In the genomic region with DNA sequence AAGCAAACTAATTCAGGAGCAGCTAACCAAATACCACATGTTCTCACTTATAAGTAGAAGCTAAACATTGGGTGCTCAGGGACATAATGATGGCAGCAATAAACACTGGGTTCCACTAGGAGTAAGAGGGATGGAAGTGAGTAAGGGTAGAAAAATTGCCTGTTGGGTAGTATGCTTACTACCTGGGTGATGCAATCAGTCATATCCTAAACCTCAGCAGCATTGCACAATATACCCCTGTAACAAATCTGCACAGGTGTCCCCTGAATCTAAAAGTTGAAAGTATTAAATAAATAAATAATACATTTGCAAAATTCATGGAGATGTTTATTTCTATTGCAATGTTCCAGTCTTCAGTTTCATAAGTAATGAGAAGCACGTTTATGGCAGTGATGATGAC, we compare ENCODE assay signal across 32 cellular contexts.
"Had no signal": no experiment of that assay in that cellular context is flagged by ENCODE, and none has a peak within 500 bp of the region (broad histone marks: within the 10 kb centered on the region; RNA-seq: fewer than 3 reads in every experiment).

No MANE protein-coding gene starts in this region.

- H3K27me3 ChIP-seq: adrenal gland, body of pancreas, esophagus squamous epithelium, heart left ventricle had no signal

- H3K36me3 ChIP-seq: adrenal gland, esophagus squamous epithelium, heart left ventricle had no signal

- ATAC-seq: activated CD4-positive, alpha-beta T cell treated with anti-CD3 and anti-CD28 coated beads for 36 hours; activated CD8-positive, alpha-beta memory T cell treated with anti-CD3 and anti-CD28 coated beads, Interleukin-2, amount 10 ng/mL, durations not matched to agents 7 days and 5 days; activated CD8-positive, alpha-beta T cell treated with anti-CD3 and anti-CD28 coated beads, Interleukin-2, amount 10 ng/mL, durations not matched to agents 7 days and 5 days; activated naive CD8-positive, alpha-beta T cell treated with anti-CD3 and anti-CD28 coated beads, Interleukin-2, amount 50 U/mL, for 24 hours; body of pancreas; effector memory CD8-positive, alpha-beta T cell; heart left ventricle had no signal

- H3K4me3 ChIP-seq: adrenal gland, body of pancreas, coronary artery, esophagus squamous epithelium, heart left ventricle had no signal

- H3K27me3 Mint-ChIP-seq: activated CD4-positive, alpha-beta memory T cell treated with anti-CD3 and anti-CD28 coated beads for 36 hours; activated CD4-positive, alpha-beta T cell treated with anti-CD3 and anti-CD28 coated beads for 36 hours; activated CD4-positive, alpha-beta T cell treated with anti-CD3 and anti-CD28 coated beads, Interleukin-2, amount 10 ng/mL, durations not matched to agents 24 days and 14 days; activated CD8-positive, alpha-beta memory T cell treated with anti-CD3 and anti-CD28 coated beads, Interleukin-2, amount 10 ng/mL, durations not matched to agents 7 days and 5 days; activated naive CD4-positive, alpha-beta T cell treated with anti-CD3 and anti-CD28 coated beads, Interleukin-2, amount 50 U/mL, for 24 hours; activated naive CD8-positive, alpha-beta T cell treated with anti-CD3 and anti-CD28 coated beads for 36 hours; activated naive CD8-positive, alpha-beta T cell treated with anti-CD3 and anti-CD28 coated beads, Interleukin-2, amount 50 U/mL, for 24 hours; central memory CD8-positive, alpha-beta T cell; effector memory CD8-positive, alpha-beta T cell had no signal

- H3K4me1 Mint-ChIP-seq: activated CD4-positive, alpha-beta T cell treated with anti-CD3 and anti-CD28 coated beads for 36 hours; activated CD4-positive, alpha-beta T cell treated with anti-CD3 and anti-CD28 coated beads, Interleukin-2, amount 10 ng/mL, durations not matched to agents 24 days and 14 days; activated CD8-positive, alpha-beta memory T cell treated with anti-CD3 and anti-CD28 coated beads, Interleukin-2, amount 10 ng/mL, durations not matched to agents 7 days and 5 days; activated naive CD4-positive, alpha-beta T cell treated with anti-CD3 and anti-CD28 coated beads, Interleukin-2, amount 50 U/mL, for 24 hours; activated naive CD8-positive, alpha-beta T cell treated with anti-CD3 and anti-CD28 coated beads for 36 hours; activated naive CD8-positive, alpha-beta T cell treated with anti-CD3 and anti-CD28 coated beads, Interleukin-2, amount 50 U/mL, for 24 hours; central memory CD8-positive, alpha-beta T cell had no signal

- DNase-seq: activated CD4-positive, alpha-beta memory T cell treated with anti-CD3 and anti-CD28 coated beads for 36 hours; activated CD4-positive, alpha-beta T cell treated with anti-CD3 and anti-CD28 coated beads for 36 hours; activated CD4-positive, alpha-beta T cell treated with anti-CD3 and anti-CD28 coated beads, Interleukin-2, amount 10 ng/mL, durations not matched to agents 24 days and 14 days; activated CD4-positive, CD25-positive, alpha-beta regulatory T cell; activated CD4-positive, CD25-positive, alpha-beta regulatory T cell treated with anti-CD3 and anti-CD28 coated beads, Interleukin-2, amount 50 U/mL, for 72 hours; activated CD8-positive, alpha-beta memory T cell treated with anti-CD3 and anti-CD28 coated beads, Interleukin-2, amount 10 ng/mL, durations not matched to agents 7 days and 5 days; activated CD8-positive, alpha-beta memory T cell treated with anti-CD3 and anti-CD28 coated beads, Interleukin-2, amount 50 U/mL, for 4 hours; activated CD8-positive, alpha-beta T cell treated with anti-CD3 and anti-CD28 coated beads, Interleukin-2, amount 10 ng/mL, durations not matched to agents 7 days and 5 days; activated effector memory CD4-positive, alpha-beta T cell treated with anti-CD3 and anti-CD28 coated beads, Interleukin-2, amount 50 U/mL, for 16 hours; activated naive CD4-positive, alpha-beta T cell treated with anti-CD3 and anti-CD28 coated beads for 36 hours; activated naive CD8-positive, alpha-beta T cell treated with anti-CD3 and anti-CD28 coated beads for 36 hours; activated naive CD8-positive, alpha-beta T cell treated with anti-CD3 and anti-CD28 coated beads, Interleukin-2, amount 50 U/mL, for 24 hours; activated T-cell treated with anti-CD3 and anti-CD28 coated beads, Interleukin-2, amount 50 U/mL, for 1 hour; activated T-cell treated with anti-CD3 and anti-CD28 coated beads, Interleukin-2, amount 50 U/mL, for 48 hours; adrenal gland; amygdala; aorta; body of pancreas; dermis blood vessel endothelial cell; effector CD4-positive, alpha-beta T cell; effector memory CD8-positive, alpha-beta T cell; esophagus squamous epithelium; glutamatergic neuron; heart left ventricle; T-helper 2 cell had no signal

- H3K4me1 ChIP-seq: adrenal gland, body of pancreas, esophagus squamous epithelium, heart left ventricle had no signal

- FAIRE-seq: frontal cortex had no signal

- H3K36me3 Mint-ChIP-seq: activated CD4-positive, alpha-beta memory T cell treated with anti-CD3 and anti-CD28 coated beads for 36 hours; activated CD8-positive, alpha-beta memory T cell treated with anti-CD3 and anti-CD28 coated beads, Interleukin-2, amount 10 ng/mL, durations not matched to agents 7 days and 5 days; activated naive CD4-positive, alpha-beta T cell treated with anti-CD3 and anti-CD28 coated beads, Interleukin-2, amount 50 U/mL, for 24 hours; activated naive CD8-positive, alpha-beta T cell treated with anti-CD3 and anti-CD28 coated beads for 36 hours had no signal

- H3K27ac Mint-ChIP-seq: activated CD4-positive, alpha-beta memory T cell treated with anti-CD3 and anti-CD28 coated beads for 36 hours; activated CD4-positive, alpha-beta T cell treated with anti-CD3 and anti-CD28 coated beads for 36 hours; activated CD4-positive, alpha-beta T cell treated with anti-CD3 and anti-CD28 coated beads, Interleukin-2, amount 10 ng/mL, durations not matched to agents 24 days and 14 days; activated CD8-positive, alpha-beta memory T cell treated with anti-CD3 and anti-CD28 coated beads, Interleukin-2, amount 10 ng/mL, durations not matched to agents 7 days and 5 days; activated CD8-positive, alpha-beta T cell treated with anti-CD3 and anti-CD28 coated beads, Interleukin-2, amount 10 ng/mL, durations not matched to agents 7 days and 5 days; activated naive CD4-positive, alpha-beta T cell treated with anti-CD3 and anti-CD28 coated beads for 36 hours; activated naive CD4-positive, alpha-beta T cell treated with anti-CD3 and anti-CD28 coated beads, Interleukin-2, amount 50 U/mL, for 24 hours; activated naive CD8-positive, alpha-beta T cell treated with anti-CD3 and anti-CD28 coated beads for 36 hours; activated naive CD8-positive, alpha-beta T cell treated with anti-CD3 and anti-CD28 coated beads, Interleukin-2, amount 50 U/mL, for 24 hours; activated T-helper 1 cell treated with anti-CD3 and anti-CD28 coated beads, Interleukin-12 subunit alpha, Interleukin-12 subunit beta, Interleukin-2, Interleukin-4 antibody, amounts not matched to agents 30 ng/mL and 10 ng/mL and 1 ng/mL, durations not matched to agents 14 hours and 24 hours and 36 hours; activated T-helper 2 cell treated with anti-CD3 and anti-CD28 coated beads, Interferon-gamma antibody, Interleukin-2, Interleukin-4, amounts not matched to agents 10 μg/mL and 5 μg/mL and 100 μg/mL, durations not matched to agents 14 hours and 24 hours and 36 hours; effector memory CD8-positive, alpha-beta T cell had no signal

- H3K4me3 Mint-ChIP-seq: activated CD4-positive, alpha-beta memory T cell treated with anti-CD3 and anti-CD28 coated beads for 36 hours; activated CD4-positive, alpha-beta T cell treated with anti-CD3 and anti-CD28 coated beads for 36 hours; activated CD4-positive, alpha-beta T cell treated with anti-CD3 and anti-CD28 coated beads, Interleukin-2, amount 10 ng/mL, durations not matched to agents 24 days and 14 days; activated CD8-positive, alpha-beta memory T cell treated with anti-CD3 and anti-CD28 coated beads, Interleukin-2, amount 10 ng/mL, durations not matched to agents 7 days and 5 days; activated CD8-positive, alpha-beta T cell treated with anti-CD3 and anti-CD28 coated beads, Interleukin-2, amount 10 ng/mL, durations not matched to agents 7 days and 5 days; activated naive CD4-positive, alpha-beta T cell treated with anti-CD3 and anti-CD28 coated beads for 36 hours; activated naive CD4-positive, alpha-beta T cell treated with anti-CD3 and anti-CD28 coated beads, Interleukin-2, amount 50 U/mL, for 24 hours; activated naive CD8-positive, alpha-beta T cell treated with anti-CD3 and anti-CD28 coated beads for 36 hours; activated naive CD8-positive, alpha-beta T cell treated with anti-CD3 and anti-CD28 coated beads, Interleukin-2, amount 50 U/mL, for 24 hours; activated T-helper 1 cell treated with anti-CD3 and anti-CD28 coated beads, Interleukin-12 subunit alpha, Interleukin-12 subunit beta, Interleukin-2, Interleukin-4 antibody, amounts not matched to agents 30 ng/mL and 10 ng/mL and 1 ng/mL, durations not matched to agents 14 hours and 24 hours and 36 hours; central memory CD8-positive, alpha-beta T cell; effector memory CD8-positive, alpha-beta T cell had no signal

- H3K9me3 ChIP-seq: body of pancreas had no signal

- H3K27ac ChIP-seq: adrenal gland, body of pancreas, coronary artery, epithelial cell of prostate, esophagus squamous epithelium, heart left ventricle had no signal
